In genomic region chr6:163863565-163863964, GRCh38 we compare ENCODE assay signal across 24 cellular contexts.
"Had no signal": no experiment of that assay in that cellular context is flagged by ENCODE, and none has a peak within 500 bp of the region (broad histone marks: within the 10 kb centered on the region; RNA-seq: fewer than 3 reads in every experiment).

No MANE protein-coding gene starts in this region.

- H3K36me3 Mint-ChIP-seq: naive B cell; stimulated activated effector memory CD8-positive, alpha-beta T cell treated with anti-CD3 and anti-CD28 coated beads, Interleukin-12 subunit alpha, Interleukin-12 subunit beta, amount 100 ng/mL, for 72 hours; type B pancreatic cell had no signal

- H3K27ac Mint-ChIP-seq: endodermal cell; immature natural killer cell; nephron; stimulated activated effector memory CD8-positive, alpha-beta T cell treated with anti-CD3 and anti-CD28 coated beads, Interleukin-12 subunit alpha, Interleukin-12 subunit beta, amount 100 ng/mL, for 72 hours; type B pancreatic cell had no signal

- H3K27me3 ChIP-seq: heart left ventricle, right lobe of liver, thyroid gland had no signal

- H3K27ac ChIP-seq: coronary artery, heart left ventricle, left ventricle myocardium inferior, lower lobe of right lung, neutrophil, psoas muscle, right lobe of liver, suprapubic skin, thyroid gland had no signal

- H3K9me3 Mint-ChIP-seq: endodermal cell; immature natural killer cell; nephron; stimulated activated effector memory CD8-positive, alpha-beta T cell treated with anti-CD3 and anti-CD28 coated beads, Interleukin-12 subunit alpha, Interleukin-12 subunit beta, amount 100 ng/mL, for 72 hours; type B pancreatic cell had no signal

- DNase-seq: effector CD4-positive, alpha-beta T cell; endodermal cell; erythroblast; heart left ventricle; hippocampal formation; immature natural killer cell; left cardiac atrium; left ventricle myocardium inferior; lower lobe of right lung; mesendoderm; naive B cell; psoas muscle; retina; right lobe of liver; stimulated activated CD4-positive, alpha-beta T cell treated with anti-CD3 and anti-CD28 coated beads, Interleukin-4, amount 100 ng/mL, for 1 hour; stimulated activated CD8-positive, alpha-beta memory T cell treated with anti-CD3 and anti-CD28 coated beads, Interleukin-4, amount 100 ng/mL, for 48 hours; stimulated activated naive CD8-positive, alpha-beta T cell treated with anti-CD3 and anti-CD28 coated beads, Interleukin-15, Interleukin-2, amounts not matched to agents 100 U/mL and 50 U/mL, for 24 hours; thyroid gland had no signal

- H3K4me3 Mint-ChIP-seq: endodermal cell; immature natural killer cell; naive B cell; nephron; stimulated activated effector memory CD8-positive, alpha-beta T cell treated with anti-CD3 and anti-CD28 coated beads, Interleukin-12 subunit alpha, Interleukin-12 subunit beta, amount 100 ng/mL, for 72 hours; type B pancreatic cell had no signal

- H3K4me1 ChIP-seq: psoas muscle, right lobe of liver, suprapubic skin, thyroid gland had no signal

- ATAC-seq: heart left ventricle; left cardiac atrium; psoas muscle; right lobe of liver; stimulated activated effector memory CD8-positive, alpha-beta T cell treated with anti-CD3 and anti-CD28 coated beads, Interleukin-12 subunit alpha, Interleukin-12 subunit beta, amount 100 ng/mL, for 72 hours; stimulated activated naive CD8-positive, alpha-beta T cell treated with anti-CD3 and anti-CD28 coated beads, Interleukin-15, Interleukin-2, amounts not matched to agents 100 U/mL and 50 U/mL, for 24 hours had no signal

- H3K4me1 Mint-ChIP-seq: stimulated activated effector memory CD8-positive, alpha-beta T cell treated with anti-CD3 and anti-CD28 coated beads, Interleukin-12 subunit alpha, Interleukin-12 subunit beta, amount 100 ng/mL, for 72 hours had no signal

- H3K9me3 ChIP-seq: heart left ventricle, left ventricle myocardium inferior, lower lobe of right lung, neutrophil, psoas muscle, right lobe of liver, suprapubic skin, thyroid gland had no signal

- H3K36me3 ChIP-seq: heart left ventricle, left ventricle myocardium inferior, lower lobe of right lung, neutrophil, right lobe of liver, suprapubic skin, thyroid gland had no signal

- H3K4me3 ChIP-seq: coronary artery, heart left ventricle, left ventricle myocardium inferior, lower lobe of right lung, psoas muscle, right lobe of liver, suprapubic skin, thyroid gland had no signal
